ENCODE assay signal across 34 cellular contexts in the genomic region with DNA sequence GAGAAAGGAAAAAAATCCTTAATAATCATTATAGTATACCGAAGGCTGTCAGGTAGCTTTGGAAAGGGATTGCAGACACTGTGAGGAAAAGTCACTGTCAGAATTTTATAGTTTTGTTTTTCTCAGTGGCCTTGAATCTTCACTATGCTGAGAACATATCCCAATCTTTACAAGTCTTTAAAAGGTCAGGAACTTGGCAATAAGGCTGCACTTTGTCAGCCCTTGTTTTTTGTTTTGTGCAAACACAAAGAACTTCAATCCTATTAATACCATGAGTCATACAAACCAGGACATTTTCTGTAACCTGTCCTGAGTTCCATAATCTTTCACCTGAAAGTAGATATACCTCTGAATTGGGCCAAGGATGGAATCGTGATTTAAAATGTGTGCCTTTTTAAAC.
"Had no signal": no experiment of that assay in that cellular context is flagged by ENCODE, and none has a peak within 500 bp of the region (broad histone marks: within the 10 kb centered on the region; RNA-seq: fewer than 3 reads in every experiment).

No MANE protein-coding gene starts in this region.

- ATAC-seq: activated CD4-positive, alpha-beta T cell treated with anti-CD3 and anti-CD28 coated beads for 36 hours; activated naive CD4-positive, alpha-beta T cell treated with anti-CD3 and anti-CD28 coated beads, Interleukin-2, amount 50 U/mL, for 72 hours; activated T-cell treated with anti-CD3 and anti-CD28 coated beads, Interleukin-2, amount 50 U/mL, for 72 hours; esophagus mucosa; gastrocnemius medialis; T-helper 17 cell had no signal

- H3K4me3 ChIP-seq: ascending aorta, breast epithelium, cardiac muscle cell, colonic mucosa, dorsolateral prefrontal cortex, gastrocnemius medialis had no signal

- H3K27me3 ChIP-seq: ascending aorta, breast epithelium, cardiac muscle cell, colonic mucosa, gastrocnemius medialis had no signal

- H3K4me1 Mint-ChIP-seq: activated CD4-positive, alpha-beta memory T cell treated with anti-CD3 and anti-CD28 coated beads, Interleukin-2, amount 10 ng/mL, durations not matched to agents 7 days and 5 days; activated CD4-positive, alpha-beta T cell treated with anti-CD3 and anti-CD28 coated beads for 36 hours; activated CD4-positive, alpha-beta T cell treated with anti-CD3 and anti-CD28 coated beads, Interleukin-2, amount 10 ng/mL, durations not matched to agents 24 days and 14 days; activated naive CD4-positive, alpha-beta T cell treated with anti-CD3 and anti-CD28 coated beads, Interleukin-2, amount 10 ng/mL, durations not matched to agents 7 days and 5 days; activated naive CD8-positive, alpha-beta T cell treated with anti-CD3 and anti-CD28 coated beads, Interleukin-2, amount 10 ng/mL, durations not matched to agents 7 days and 5 days had no signal

- H3K4me1 ChIP-seq: ascending aorta, breast epithelium, colonic mucosa, gastrocnemius medialis had no signal

- H3K36me3 Mint-ChIP-seq: activated naive CD4-positive, alpha-beta T cell treated with anti-CD3 and anti-CD28 coated beads, Interleukin-2, amount 10 ng/mL, durations not matched to agents 7 days and 5 days; activated naive CD4-positive, alpha-beta T cell treated with anti-CD3 and anti-CD28 coated beads, Interleukin-2, amount 50 U/mL, for 72 hours; activated naive CD8-positive, alpha-beta T cell treated with anti-CD3 and anti-CD28 coated beads, Interleukin-2, amount 10 ng/mL, durations not matched to agents 7 days and 5 days; brain had no signal

- H3K36me3 ChIP-seq: ascending aorta, breast epithelium, cardiac muscle cell, colonic mucosa, gastrocnemius medialis had no signal

- H3K27ac Mint-ChIP-seq: activated CD4-positive, alpha-beta memory T cell treated with anti-CD3 and anti-CD28 coated beads, Interleukin-2, amount 10 ng/mL, durations not matched to agents 7 days and 5 days; activated CD4-positive, alpha-beta T cell treated with anti-CD3 and anti-CD28 coated beads for 36 hours; activated CD4-positive, alpha-beta T cell treated with anti-CD3 and anti-CD28 coated beads, Interleukin-2, amount 10 ng/mL, durations not matched to agents 24 days and 14 days; activated naive CD4-positive, alpha-beta T cell treated with anti-CD3 and anti-CD28 coated beads, Interleukin-2, amount 10 ng/mL, durations not matched to agents 7 days and 5 days; activated naive CD4-positive, alpha-beta T cell treated with anti-CD3 and anti-CD28 coated beads, Interleukin-2, amount 50 U/mL, for 72 hours; activated naive CD8-positive, alpha-beta T cell treated with anti-CD3 and anti-CD28 coated beads, Interleukin-2, amount 10 ng/mL, durations not matched to agents 7 days and 5 days; activated T-cell treated with anti-CD3 and anti-CD28 coated beads, Interleukin-2, amount 50 U/mL, for 24 hours; activated T-cell treated with anti-CD3 and anti-CD28 coated beads, Interleukin-2, amount 50 U/mL, for 72 hours; brain; dendritic cell treated with granulocyte-macrophage colony-stimulating factor and Interleukin-4, amounts not matched to agents 40 ng/mL and 50 ng/mL, for 4 days; endodermal cell; T-helper 17 cell; T-helper 2 cell treated with Interferon-gamma antibody and Interleukin-4, amounts not matched to agents 5 μg/mL and 100 μg/mL, for 36 hours had no signal

- H3K4me3 Mint-ChIP-seq: activated CD4-positive, alpha-beta memory T cell treated with anti-CD3 and anti-CD28 coated beads, Interleukin-2, amount 10 ng/mL, durations not matched to agents 7 days and 5 days; activated CD4-positive, alpha-beta T cell treated with anti-CD3 and anti-CD28 coated beads for 36 hours; activated CD4-positive, alpha-beta T cell treated with anti-CD3 and anti-CD28 coated beads, Interleukin-2, amount 10 ng/mL, durations not matched to agents 24 days and 14 days; activated naive CD4-positive, alpha-beta T cell treated with anti-CD3 and anti-CD28 coated beads, Interleukin-2, amount 10 ng/mL, durations not matched to agents 7 days and 5 days; activated naive CD8-positive, alpha-beta T cell treated with anti-CD3 and anti-CD28 coated beads, Interleukin-2, amount 10 ng/mL, durations not matched to agents 7 days and 5 days; activated T-cell treated with anti-CD3 and anti-CD28 coated beads, Interleukin-2, amount 50 U/mL, for 24 hours; activated T-cell treated with anti-CD3 and anti-CD28 coated beads, Interleukin-2, amount 50 U/mL, for 72 hours; brain; dendritic cell treated with granulocyte-macrophage colony-stimulating factor and Interleukin-4, amounts not matched to agents 40 ng/mL and 50 ng/mL, for 4 days; endodermal cell; T-helper 17 cell; T-helper 2 cell treated with Interferon-gamma antibody and Interleukin-4, amounts not matched to agents 5 μg/mL and 100 μg/mL, for 36 hours had no signal

- H3K9me3 ChIP-seq: ascending aorta, breast epithelium, colonic mucosa, gastrocnemius medialis had no signal

- DNase-seq: activated CD4-positive, alpha-beta memory T cell treated with anti-CD3 and anti-CD28 coated beads, Interleukin-2, amount 10 ng/mL, durations not matched to agents 7 days and 5 days; activated CD4-positive, alpha-beta T cell treated with anti-CD3 and anti-CD28 coated beads for 36 hours; activated CD4-positive, alpha-beta T cell treated with anti-CD3 and anti-CD28 coated beads, Interleukin-2, amount 10 ng/mL, durations not matched to agents 24 days and 14 days; activated CD4-positive, alpha-beta T cell treated with anti-CD3 and anti-CD28 coated beads, Interleukin-2, amount 50 U/mL, for 4 hours; activated CD4-positive, CD25-positive, alpha-beta regulatory T cell; activated CD4-positive, CD25-positive, alpha-beta regulatory T cell treated with anti-CD3 and anti-CD28 coated beads, Interleukin-2, amount 50 U/mL, for 72 hours; activated CD8-positive, alpha-beta memory T cell treated with anti-CD3 and anti-CD28 coated beads, Interleukin-2, amount 50 U/mL, for 48 hours; activated gamma-delta T cell; activated naive CD4-positive, alpha-beta T cell; activated naive CD4-positive, alpha-beta T cell treated with anti-CD3 and anti-CD28 coated beads, Interleukin-2, amount 10 ng/mL, durations not matched to agents 7 days and 5 days; activated naive CD8-positive, alpha-beta T cell treated with anti-CD3 and anti-CD28 coated beads, Interleukin-2, amount 10 ng/mL, durations not matched to agents 7 days and 5 days; activated T-cell treated with anti-CD3 and anti-CD28 coated beads for 4 hours; activated T-cell treated with anti-CD3 and anti-CD28 coated beads, Interleukin-2, amount 50 U/mL, for 24 hours; activated T-cell treated with anti-CD3 and anti-CD28 coated beads, Interleukin-2, amount 50 U/mL, for 72 hours; central memory CD4-positive, alpha-beta T cell; cerebellar nuclear complex; colonic mucosa; dorsolateral prefrontal cortex; effector memory CD4-positive, alpha-beta T cell; endodermal cell; foreskin fibroblast; gastrocnemius medialis; glutamatergic neuron; T-helper 1 cell; T-helper 17 cell; T1000 had no signal

- H3K27ac ChIP-seq: ascending aorta, breast epithelium, cardiac muscle cell, colonic mucosa, dorsolateral prefrontal cortex, gastrocnemius medialis had no signal

- H3K9me3 Mint-ChIP-seq: activated CD4-positive, alpha-beta memory T cell treated with anti-CD3 and anti-CD28 coated beads, Interleukin-2, amount 10 ng/mL, durations not matched to agents 7 days and 5 days; activated CD4-positive, alpha-beta T cell treated with anti-CD3 and anti-CD28 coated beads, Interleukin-2, amount 10 ng/mL, durations not matched to agents 24 days and 14 days; activated naive CD4-positive, alpha-beta T cell treated with anti-CD3 and anti-CD28 coated beads, Interleukin-2, amount 10 ng/mL, durations not matched to agents 7 days and 5 days; activated naive CD4-positive, alpha-beta T cell treated with anti-CD3 and anti-CD28 coated beads, Interleukin-2, amount 50 U/mL, for 72 hours; activated naive CD8-positive, alpha-beta T cell treated with anti-CD3 and anti-CD28 coated beads, Interleukin-2, amount 10 ng/mL, durations not matched to agents 7 days and 5 days; activated T-cell treated with anti-CD3 and anti-CD28 coated beads, Interleukin-2, amount 50 U/mL, for 24 hours; activated T-cell treated with anti-CD3 and anti-CD28 coated beads, Interleukin-2, amount 50 U/mL, for 72 hours; brain; dendritic cell treated with granulocyte-macrophage colony-stimulating factor and Interleukin-4, amounts not matched to agents 40 ng/mL and 50 ng/mL, for 4 days; endodermal cell; T-helper 2 cell treated with Interferon-gamma antibody and Interleukin-4, amounts not matched to agents 5 μg/mL and 100 μg/mL, for 36 hours had no signal
